ENCODE assay signal across 11 cellular contexts in the genomic region with DNA sequence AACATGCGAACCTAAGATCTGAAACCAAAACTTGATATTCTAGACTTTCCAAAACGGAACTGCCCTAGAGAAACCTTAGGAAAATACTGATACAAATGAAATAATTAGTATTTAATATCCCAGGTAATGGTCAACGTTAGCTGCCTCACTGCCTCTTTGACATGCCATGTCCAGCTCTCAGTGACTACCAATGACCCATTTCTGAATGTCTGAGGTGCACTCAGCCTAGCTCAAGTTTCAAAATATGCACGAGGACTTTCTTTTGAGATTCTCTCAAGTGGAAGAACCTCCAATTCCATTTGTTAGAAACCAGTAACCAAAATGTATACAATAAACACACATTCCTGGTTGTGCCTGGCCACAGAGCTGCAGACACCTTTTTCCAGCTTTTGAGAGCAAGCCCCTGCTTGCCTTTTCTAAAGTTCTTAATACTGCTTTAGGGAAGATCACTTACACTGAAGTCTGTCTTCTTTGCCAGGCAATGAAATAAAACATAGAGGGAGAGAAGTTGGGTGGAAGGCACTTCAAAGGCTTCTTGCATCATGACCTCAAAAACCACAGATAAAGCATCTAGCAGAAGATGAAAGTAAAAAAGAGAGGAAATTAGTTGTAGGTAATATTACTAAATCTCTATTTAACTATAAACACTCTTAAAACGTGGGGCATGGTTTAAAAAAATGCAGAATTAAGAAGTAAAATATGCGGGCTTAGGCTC.
DNase-seq lines count a peak whose midpoint lies in the region; ATAC-seq, FAIRE-seq and TF ChIP-seq lines count a peak whose summit lies in the region.
"Had no signal": no experiment of that assay in that cellular context is flagged by ENCODE, and none has a peak within 500 bp of the region (broad histone marks: within the 10 kb centered on the region; RNA-seq: fewer than 3 reads in every experiment).

No MANE protein-coding gene starts in this region.

- DNase-seq in AML-193 (lab: John Stamatoyannopoulos, UW) (peak; percentile 55), GM19239 (ENCODE audit: insufficient read length, low spot score) (peak; percentile 12), left lung (no peak), glomerular visceral epithelial cell (ENCODE audit: extremely low spot score) (no peak)
- peak in 1 of 3 donors; percentile 1 for DNase-seq in effector memory CD4-positive, alpha-beta T cell
- DNase-seq: heart right ventricle had no signal

- H3K27me3 ChIP-seq in OCI-LY3 (ENCODE audit: low read depth, low read length) (no peaks in the 10 kb centered on the region), left lung (no peaks in the 10 kb centered on the region)
- H3K27me3 ChIP-seq in effector memory CD4-positive, alpha-beta T cell (replicated peaks; ENCODE audit: control insufficient read depth, insufficient read depth, low read length, poor library complexity, severe bottlenecking), result no peaks in the 10 kb centered on the region
- H3K27me3 ChIP-seq: heart right ventricle, suprapubic skin had no signal

- H3K36me3 ChIP-seq in OCI-LY3 (replicated peaks; ENCODE audit: low read depth, low read length) (peaks cover 23% of the 10 kb centered on the region), left lung (peaks cover 0 to 43% of the 10 kb centered on the region in 2 donors)
- H3K36me3 ChIP-seq in effector memory CD4-positive, alpha-beta T cell (ENCODE audit: control insufficient read depth, insufficient read depth, low read length), result peaks cover 8% of the 10 kb centered on the region

- intact Hi-C loops in left lung (cut with DNase I), result no loop called here

- H3K4me1 ChIP-seq in OCI-LY3 (ENCODE audit: low read length) (peaks cover 32% of the 10 kb centered on the region), left lung (peaks cover 0 to 23% of the 10 kb centered on the region in 2 donors)
- peaks cover 18% of the 10 kb centered on the region for H3K4me1 ChIP-seq in effector memory CD4-positive, alpha-beta T cell (ENCODE audit: control insufficient read depth, insufficient read depth, low read length, poor library complexity, severe bottlenecking)

- H3K27ac ChIP-seq in OCI-LY3 (ENCODE audit: low read length), result no peak overlapping the region
- no peak overlapping the region for H3K27ac ChIP-seq in effector memory CD4-positive, alpha-beta T cell (ENCODE audit: insufficient read depth, low read length, poor library complexity, severe bottlenecking)
- no peak overlapping the region for H3K27ac ChIP-seq in left lung
- H3K27ac ChIP-seq: C4-2B, suprapubic skin had no signal

- no peak overlapping the region for H3K9ac ChIP-seq in OCI-LY3 (ENCODE audit: low read length)

- no peaks in the 10 kb centered on the region for H3K79me2 ChIP-seq in OCI-LY3 (ENCODE audit: low read length)

- H3K4me3 ChIP-seq in OCI-LY3 (ENCODE audit: low read length) (no peak overlapping the region), left lung (no peak overlapping the region)
- peak overlapping the region; percentile 11 for H3K4me3 ChIP-seq in effector memory CD4-positive, alpha-beta T cell (ENCODE audit: insufficient read depth, low read depth, low read length, poor library complexity, severe bottlenecking)
- H3K4me3 ChIP-seq: heart right ventricle, suprapubic skin had no signal

- TF ChIP-seq CTCF in OCI-LY3 (IDR thresholded peaks at IDR 0.05; ENCODE audit: low read depth, low read length), result no peak
- TF ChIP-seq CTCF in left lung (IDR thresholded peaks at IDR 0.05), result no peak

- H4K20me1 ChIP-seq in OCI-LY3 (ENCODE audit: insufficient read depth, low read length), result no peaks in the 10 kb centered on the region; the same call in none of the 2 replicates

- ATAC-seq in HG02763 (IDR thresholded peaks at IDR 0.05; ENCODE audit: unreplicated experiment), result no peak
- no peak for ATAC-seq in left lung
- ATAC-seq in HG02852 (IDR thresholded peaks at IDR 0.05; ENCODE audit: unreplicated experiment), result no peak
- ATAC-seq: heart right ventricle had no signal

- H2AFZ ChIP-seq in OCI-LY3 (ENCODE audit: low read depth, low read length), result no peak overlapping the region

- H3K9me3 ChIP-seq in OCI-LY3 (ENCODE audit: insufficient read depth, low read length) (no peaks in the 10 kb centered on the region), left lung (no peaks in the 10 kb centered on the region)
- H3K9me3 ChIP-seq in effector memory CD4-positive, alpha-beta T cell (ENCODE audit: control insufficient read depth, low read length), result no peaks in the 10 kb centered on the region
- H3K9me3 ChIP-seq: heart right ventricle, suprapubic skin had no signal

- peak; percentile 75 for FAIRE-seq in GM19239 (lab: Jason Lieb, UNC)

- H3K4me2 ChIP-seq in OCI-LY3 (ENCODE audit: low read length), result peak overlapping the region; percentile 26

Comparison
In these comparisons a context has a peak if more than half of its experiments do, and no peak if none do; other contexts are left out.
1. DNase-seq: peak in AML-193 (2 of 2) and GM19239 (single experiment); none in left lung (0 of 2) and glomerular visceral epithelial cell (single experiment).